In the genomic region with DNA sequence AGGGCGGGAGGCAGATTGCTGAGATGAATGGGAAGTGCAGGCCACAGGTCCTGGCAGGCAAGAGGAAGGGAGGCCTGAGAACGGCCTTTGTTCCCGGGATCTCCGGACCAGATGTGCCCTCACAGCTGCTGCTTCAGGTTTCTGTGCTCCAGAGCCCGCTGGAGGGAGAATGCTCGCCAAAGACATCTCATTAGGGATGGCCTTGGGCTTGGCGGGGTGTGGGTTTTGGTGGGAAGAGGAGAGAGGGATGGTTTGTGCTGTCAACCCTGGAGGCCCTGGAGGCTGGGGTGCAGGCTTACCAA, we compare ENCODE assay signal across 28 cellular contexts.
DNase-seq lines count a peak whose midpoint lies in the region; ATAC-seq and TF ChIP-seq lines count a peak whose summit lies in the region.
"Had no signal": no experiment of that assay in that cellular context is flagged by ENCODE, and none has a peak within 500 bp of the region (broad histone marks: within the 10 kb centered on the region; RNA-seq: fewer than 3 reads in every experiment).

No MANE protein-coding gene starts in this region.

- no peak for DNase-seq in cardiac muscle cell (ENCODE audit: low read depth in 1 of 2, low spot score in 1 of 2)
- DNase-seq in Right ventricle myocardium inferior (ENCODE audit: missing footprints) = no peak
- peak; percentile 24 for DNase-seq in endothelial cell (ENCODE audit: low spot score)
- DNase-seq in neuronal stem cell (ENCODE audit: low spot score) = no peak
- DNase-seq in tibial nerve (ENCODE audit: low spot score in 2 of 2) = peak; percentile 15 to 35
- DNase-seq in GM13976 (ENCODE audit: low spot score) = no peak
- no peak for DNase-seq in aorta
- DNase-seq: activated CD4-positive, alpha-beta T cell treated with anti-CD3 and anti-CD28 coated beads, Interleukin-2, amount 10 ng/mL, durations not matched to agents 24 days and 14 days; activated gamma-delta T cell; activated T-cell treated with anti-CD3 and anti-CD28 coated beads, Interleukin-2, amount 50 U/mL, for 1 hour; body of pancreas; effector CD4-positive, alpha-beta T cell; foreskin keratinocyte; H9; left cardiac atrium; NCI-H1092 treated with DMSO at 0.1 percent for 48 hours; NCI-H2029; NCI-H345; NCI-H748 treated with DMSO at 0.1 percent for 48 hours; stimulated activated CD4-positive, alpha-beta T cell treated with anti-CD3 and anti-CD28 coated beads, Interleukin-2, amount 100 ng/mL, for 24 hours; stomach; trophoblast cell had no signal

- H3K27me3 ChIP-seq in cardiac muscle cell (no peaks in the 10 kb centered on the region), neuronal stem cell (ENCODE audit: control insufficient read depth in 3 of 3, insufficient read depth in 3 of 3, low read depth in 1 of 3, low read length in 3 of 3) (no peaks in the 10 kb centered on the region), tibial nerve (no peaks in the 10 kb centered on the region), aorta (ENCODE audit: control insufficient read depth in 1 of 2, insufficient read depth in 2 of 2, low read length in 1 of 2) (no peaks in the 10 kb centered on the region)
- H3K27me3 ChIP-seq: body of pancreas, stomach had no signal

- H2BK120ac ChIP-seq in neuronal stem cell (ENCODE audit: low read depth, low read length) = no peak overlapping the region

- H2AFZ ChIP-seq in neuronal stem cell (ENCODE audit: low read length) = no peak overlapping the region

- H2BK5ac ChIP-seq in neuronal stem cell (ENCODE audit: low read length) = no peak overlapping the region

- H3K27me3 Mint-ChIP-seq in endothelial cell (ENCODE audit: unreplicated experiment) = no peaks in the 10 kb centered on the region
- H3K27me3 Mint-ChIP-seq: activated CD4-positive, alpha-beta T cell treated with anti-CD3 and anti-CD28 coated beads, Interleukin-2, amount 10 ng/mL, durations not matched to agents 24 days and 14 days; B cell; memory B cell had no signal

- peak overlapping the region; percentile 27 for H2AK5ac ChIP-seq in neuronal stem cell (ENCODE audit: low read depth, low read length)

- no CpG with 5 or more reads among the region's 7 CpGs for WGBS in neuronal stem cell (ENCODE audit: extremely low coverage in 2 of 2, insufficient read length in 2 of 2, insufficient replicate concordance in 1 of 2), 2 donors
- 35 to 44% methylated on average over 6 to 7 of the region's 7 CpGs for WGBS in tibial nerve, 2 donors
- 90 to 93% methylated on average over 7 of the region's 7 CpGs for WGBS in aorta, 2 donors

- H3K4me1 ChIP-seq in cardiac muscle cell (ENCODE audit: low read depth) (peaks cover 8% of the 10 kb centered on the region), neuronal stem cell (ENCODE audit: control insufficient read depth in 2 of 2, insufficient read depth in 1 of 2, low read depth in 1 of 2, low read length in 2 of 2) (peaks cover 5 to 17% of the 10 kb centered on the region in 2 donors), tibial nerve (peaks cover 0 to 26% (median 0%) of the 10 kb centered on the region in 4 donors), aorta (ENCODE audit: control insufficient read depth in 1 of 2, insufficient read depth in 2 of 2, low read length in 2 of 2) (no peaks in the 10 kb centered on the region)
- H3K4me1 ChIP-seq: A549, body of pancreas, foreskin keratinocyte, stomach had no signal

- peak overlapping the region; percentile 84 for H3K18ac ChIP-seq in neuronal stem cell (ENCODE audit: low read length)

- no peak for TF ChIP-seq EP300 in tibial nerve (IDR thresholded peaks at IDR 0.05)

- TF ChIP-seq CTCF in cardiac muscle cell (IDR thresholded peaks at IDR 0.05; ENCODE audit: low read depth, low read length) (no peak), endothelial cell (IDR thresholded peaks at IDR 0.05; ENCODE audit: unreplicated experiment) (no peak), tibial nerve (IDR thresholded peaks at IDR 0.05) (no peak), GM13976 (IDR thresholded peaks at IDR 0.05; ENCODE audit: borderline replicate concordance, control extremely low read depth, extremely low read depth, insufficient read depth, missing control alignments) (no peak)

- no peaks in the 10 kb centered on the region for H3K4me1 Mint-ChIP-seq in endothelial cell (ENCODE audit: unreplicated experiment)
- H3K4me1 Mint-ChIP-seq: activated CD4-positive, alpha-beta T cell treated with anti-CD3 and anti-CD28 coated beads, Interleukin-2, amount 10 ng/mL, durations not matched to agents 24 days and 14 days; B cell; memory B cell had no signal

- intact Hi-C loops in Right ventricle myocardium inferior (cut with DNase I) (no loop called here), aorta (cut with DNase I) (no loop called here)

- H3K4me3 ChIP-seq in cardiac muscle cell (no peak overlapping the region), neuronal stem cell (ENCODE audit: low read length in 2 of 2) (no peak overlapping the region), tibial nerve (no peak overlapping the region), aorta (ENCODE audit: low read length in 2 of 2) (no peak overlapping the region)
- H3K4me3 ChIP-seq: A549, body of pancreas, smooth muscle cell, stomach had no signal

- in situ Hi-C loops in GM13976 (cut with MboI; ENCODE audit: low sequenced_read_pairs, unreplicated experiment) = no loop called here

- H4K8ac ChIP-seq in neuronal stem cell (ENCODE audit: low read depth, low read length) = no peak overlapping the region

- H2BK15ac ChIP-seq in neuronal stem cell (ENCODE audit: low read length) = no peak overlapping the region

- no peak overlapping the region for H2BK12ac ChIP-seq in neuronal stem cell (ENCODE audit: low read length)

- H3K4me3 Mint-ChIP-seq in endothelial cell (ENCODE audit: unreplicated experiment) = no peak overlapping the region
- H3K4me3 Mint-ChIP-seq: activated CD4-positive, alpha-beta T cell treated with anti-CD3 and anti-CD28 coated beads, Interleukin-2, amount 10 ng/mL, durations not matched to agents 24 days and 14 days; B cell; memory B cell had no signal

- H3K9me3 ChIP-seq in cardiac muscle cell (ENCODE audit: low read depth) (no peaks in the 10 kb centered on the region), neuronal stem cell (replicated peaks in 1 of 2; ENCODE audit: control insufficient read depth in 2 of 2, insufficient read depth in 1 of 2, low read depth in 1 of 2, low read length in 2 of 2) (peaks cover 0 to 7% of the 10 kb centered on the region in 2 donors), tibial nerve (no peaks in the 10 kb centered on the region), aorta (ENCODE audit: control insufficient read depth, low read length) (no peaks in the 10 kb centered on the region)
- H3K9me3 ChIP-seq: A549, body of pancreas, stomach had no signal

- no peaks in the 10 kb centered on the region for H3K79me1 ChIP-seq in neuronal stem cell (ENCODE audit: low read depth, low read length)

- no peak overlapping the region for H3K23ac ChIP-seq in neuronal stem cell (ENCODE audit: low read depth, low read length, poor library complexity)

- no peaks in the 10 kb centered on the region for H3K36me3 Mint-ChIP-seq in endothelial cell (ENCODE audit: low read depth, unreplicated experiment)
- H3K36me3 Mint-ChIP-seq: memory B cell had no signal

- H3K9ac ChIP-seq in neuronal stem cell (ENCODE audit: low read depth, low read length, poor library complexity) = no peak overlapping the region

- H3K27ac ChIP-seq in cardiac muscle cell (peak overlapping the region; percentile 39), neuronal stem cell (replicated peaks; ENCODE audit: low read length) (no peak overlapping the region), tibial nerve (no peak overlapping the region), aorta (ENCODE audit: low read depth in 1 of 2, low read length in 2 of 2) (no peak overlapping the region)
- H3K27ac ChIP-seq: A549, body of pancreas, foreskin keratinocyte, RWPE1, stomach had no signal

- no peak overlapping the region for H3K27ac Mint-ChIP-seq in endothelial cell (ENCODE audit: unreplicated experiment)
- H3K27ac Mint-ChIP-seq: activated CD4-positive, alpha-beta T cell treated with anti-CD3 and anti-CD28 coated beads, Interleukin-2, amount 10 ng/mL, durations not matched to agents 24 days and 14 days; B cell; memory B cell had no signal

- no peak for TF ChIP-seq POLR2A in tibial nerve (IDR thresholded peaks at IDR 0.05)

- H3K36me3 ChIP-seq in cardiac muscle cell (no peaks in the 10 kb centered on the region), neuronal stem cell (replicated peaks in 1 of 2; ENCODE audit: control insufficient read depth in 2 of 2, insufficient read depth in 2 of 2, low read length in 2 of 2) (peaks cover 0 to 3% of the 10 kb centered on the region in 2 donors), tibial nerve (no peaks in the 10 kb centered on the region), aorta (ENCODE audit: control insufficient read depth in 1 of 2, insufficient read depth in 2 of 2, low read length in 1 of 2) (no peaks in the 10 kb centered on the region)
- H3K36me3 ChIP-seq: stomach had no signal

- no peaks in the 10 kb centered on the region for H3K9me3 Mint-ChIP-seq in endothelial cell (ENCODE audit: unreplicated experiment)
- H3K9me3 Mint-ChIP-seq: activated CD4-positive, alpha-beta T cell treated with anti-CD3 and anti-CD28 coated beads, Interleukin-2, amount 10 ng/mL, durations not matched to agents 24 days and 14 days; H9; memory B cell had no signal

- no peak overlapping the region for H3K4ac ChIP-seq in neuronal stem cell (ENCODE audit: low read length)

- no peak overlapping the region for H3K4me2 ChIP-seq in neuronal stem cell (ENCODE audit: insufficient read depth, low read length, poor library complexity, severe bottlenecking)
- H3K4me2 ChIP-seq: A549, smooth muscle cell had no signal

- H4K91ac ChIP-seq in neuronal stem cell (ENCODE audit: low read depth, low read length, poor library complexity) = no peak overlapping the region

- no peak overlapping the region for H3K14ac ChIP-seq in neuronal stem cell (ENCODE audit: low read length)

- ATAC-seq in Right ventricle myocardium inferior = no peak
- no peak for ATAC-seq in HG03175 (IDR thresholded peaks at IDR 0.05; ENCODE audit: unreplicated experiment)
- no peak for ATAC-seq in aorta (ENCODE audit: low FRiP score)
- ATAC-seq: body of pancreas, foreskin keratinocyte, left cardiac atrium had no signal

Comparison
In these comparisons a context has a peak if more than half of its experiments do, and no peak if none do; other contexts are left out.
1. DNase-seq: peak in endothelial cell (single experiment) and tibial nerve (2 of 2); none in cardiac muscle cell (0 of 2), Right ventricle myocardium inferior (single experiment), neuronal stem cell (single experiment), GM13976 (single experiment) and aorta (0 of 2).